Comparison of ENCODE assay signal across 12 cellular contexts in genomic region chr19:38679839-38680238, GRCh38. TPM values are rescaled to one million over a fixed set of nuclear protein-coding genes. Genes with fewer than 3 reads are reported as not detected.
DNase-seq lines count a peak whose midpoint lies in the region; ATAC-seq and TF ChIP-seq lines count a peak whose summit lies in the region.
"Had no signal": no experiment of that assay in that cellular context is flagged by ENCODE, and none has a peak within 500 bp of the region (broad histone marks: within the 10 kb centered on the region; RNA-seq: fewer than 3 reads in every experiment).

No MANE protein-coding gene starts in this region.

- ATAC-seq in activated CD8-positive, alpha-beta memory T cell treated with anti-CD3 and anti-CD28 coated beads, Interleukin-2, amount 10 ng/mL, durations not matched to agents 7 days and 5 days = no peak
- ATAC-seq: activated T-cell treated with anti-CD3 and anti-CD28 coated beads, Interleukin-2, amount 50 U/mL, for 4 hours had no signal

- peaks cover 41% of the 10 kb centered on the region for H3K36me3 Mint-ChIP-seq in activated CD8-positive, alpha-beta memory T cell treated with anti-CD3 and anti-CD28 coated beads, Interleukin-2, amount 10 ng/mL, durations not matched to agents 7 days and 5 days
- peaks cover 54% of the 10 kb centered on the region for H3K36me3 Mint-ChIP-seq in activated T-cell treated with anti-CD3 and anti-CD28 coated beads, Interleukin-2, amount 50 U/mL, for 24 hours (ENCODE audit: low read depth)

- H3K4me3 Mint-ChIP-seq in activated CD8-positive, alpha-beta memory T cell treated with anti-CD3 and anti-CD28 coated beads, Interleukin-2, amount 10 ng/mL, durations not matched to agents 7 days and 5 days = no peak overlapping the region
- H3K4me3 Mint-ChIP-seq in activated T-cell treated with anti-CD3 and anti-CD28 coated beads, Interleukin-2, amount 50 U/mL, for 24 hours = no peak overlapping the region
- H3K4me3 Mint-ChIP-seq: activated T-cell treated with anti-CD3 and anti-CD28 coated beads, Interleukin-2, amount 50 U/mL, for 4 hours had no signal

- no peak for TF ChIP-seq POLR2A in thyroid gland (IDR thresholded peaks at IDR 0.05)

- H3K9me3 ChIP-seq in adipocyte (ENCODE audit: control insufficient read depth, low read length) (no peaks in the 10 kb centered on the region), thyroid gland (no peaks in the 10 kb centered on the region)
- H3K9me3 ChIP-seq: SK-N-SH had no signal

- H3K4me1 ChIP-seq in adipocyte (ENCODE audit: control insufficient read depth, insufficient read depth, low read length) = peaks cover 46% of the 10 kb centered on the region
- peaks cover 44 to 79% of the 10 kb centered on the region in 2 donors for H3K4me1 ChIP-seq in thyroid gland

- no peaks in the 10 kb centered on the region for H3K27me3 ChIP-seq in adipocyte (replicated peaks; ENCODE audit: control insufficient read depth, insufficient read depth, low read length)
- no peaks in the 10 kb centered on the region for H3K27me3 ChIP-seq in thyroid gland

- CTCF ChIA-PET in activated CD8-positive, alpha-beta memory T cell treated with anti-CD3 and anti-CD28 coated beads, Interleukin-2, amount 10 ng/mL, durations not matched to agents 7 days and 5 days (lab: Charles Lee) = interaction anchor here (1.1 to 1.6 kb wide), 3 partner anchors 9 to 90 kb away, joined by 3 to 7 read pairs (median 3); no protein-coding TSS in a partner anchor

- H3K36me3 ChIP-seq in adipocyte (ENCODE audit: control insufficient read depth, insufficient read depth, low read length, severe bottlenecking) (peaks cover 24% of the 10 kb centered on the region), thyroid gland (peaks cover 0 to 5% of the 10 kb centered on the region in 2 donors)

- no peak overlapping the region for H3K4me3 ChIP-seq in adipocyte (ENCODE audit: low read length)
- H3K4me3 ChIP-seq in thyroid gland (replicated peaks in 1 of 3) = no peak overlapping the region

- peaks cover 4% of the 10 kb centered on the region for H3K9me3 Mint-ChIP-seq in activated CD8-positive, alpha-beta memory T cell treated with anti-CD3 and anti-CD28 coated beads, Interleukin-2, amount 10 ng/mL, durations not matched to agents 7 days and 5 days (ENCODE audit: low read depth)
- H3K9me3 Mint-ChIP-seq in activated T-cell treated with anti-CD3 and anti-CD28 coated beads, Interleukin-2, amount 50 U/mL, for 24 hours = no peaks in the 10 kb centered on the region
- H3K9me3 Mint-ChIP-seq: activated T-cell treated with anti-CD3 and anti-CD28 coated beads, Interleukin-2, amount 50 U/mL, for 4 hours had no signal

- intact Hi-C loops in thyroid gland (cut with DNase I) = no loop called here

- H3K27ac Mint-ChIP-seq in activated CD8-positive, alpha-beta memory T cell treated with anti-CD3 and anti-CD28 coated beads, Interleukin-2, amount 10 ng/mL, durations not matched to agents 7 days and 5 days = peak overlapping the region; percentile 95
- no peak overlapping the region for H3K27ac Mint-ChIP-seq in activated T-cell treated with anti-CD3 and anti-CD28 coated beads, Interleukin-2, amount 50 U/mL, for 24 hours

- DNase-seq in activated CD8-positive, alpha-beta memory T cell treated with anti-CD3 and anti-CD28 coated beads, Interleukin-2, amount 10 ng/mL, durations not matched to agents 7 days and 5 days = no peak
- no peak for DNase-seq in activated CD8-positive, alpha-beta memory T cell treated with anti-CD3 and anti-CD28 coated beads for 24 hours
- DNase-seq in adipocyte (ENCODE audit: low read depth) (peak; percentile 51), kidney tubule cell (ENCODE audit: low spot score) (peak; percentile 79), thyroid gland (no peak), foreskin melanocyte (no peak)
- no peak for DNase-seq in activated T-cell treated with anti-CD3 and anti-CD28 coated beads, Interleukin-2, amount 50 U/mL, for 24 hours
- DNase-seq in stimulated activated CD4-positive, alpha-beta T cell treated with anti-CD3 and anti-CD28 coated beads, Interleukin-12 subunit alpha, Interleukin-12 subunit beta, amount 100 ng/mL, for 4 hours = no peak
- DNase-seq: activated T-cell treated with anti-CD3 and anti-CD28 coated beads, Interleukin-2, amount 50 U/mL, for 4 hours; NCI-H187 treated with DMSO at 0.1 percent for 48 hours; SK-N-SH; stimulated activated CD4-positive, alpha-beta T cell treated with anti-CD3 and anti-CD28 coated beads, Interleukin-4, amount 100 ng/mL, for 24 hours had no signal

- 74 to 84% methylated on average over 4 of the region's 4 CpGs for WGBS in thyroid gland, 2 donors

- peak overlapping the region; percentile 98 to 100 (median 99) for H3K27ac ChIP-seq in thyroid gland

- no peak overlapping the region for H3K9ac ChIP-seq in adipocyte (ENCODE audit: low read length)

- no peaks in the 10 kb centered on the region for H3K27me3 Mint-ChIP-seq in activated CD8-positive, alpha-beta memory T cell treated with anti-CD3 and anti-CD28 coated beads, Interleukin-2, amount 10 ng/mL, durations not matched to agents 7 days and 5 days
- H3K27me3 Mint-ChIP-seq in activated T-cell treated with anti-CD3 and anti-CD28 coated beads, Interleukin-2, amount 50 U/mL, for 24 hours = no peaks in the 10 kb centered on the region

- TF ChIP-seq CTCF in thyroid gland (IDR thresholded peaks at IDR 0.05) = no peak

- H3K4me1 Mint-ChIP-seq in activated CD8-positive, alpha-beta memory T cell treated with anti-CD3 and anti-CD28 coated beads, Interleukin-2, amount 10 ng/mL, durations not matched to agents 7 days and 5 days = peaks cover 97% of the 10 kb centered on the region
- peaks cover 91% of the 10 kb centered on the region for H3K4me1 Mint-ChIP-seq in activated T-cell treated with anti-CD3 and anti-CD28 coated beads, Interleukin-2, amount 50 U/mL, for 24 hours (ENCODE audit: low read depth)

RNA-seq across cellular contexts. Expression of gene ACTN4, which starts 32.4 kb away (rescaled TPM):
- 100 to 1,000 TPM; 413 to 433 TPM for total RNA-seq in activated CD8-positive, alpha-beta memory T cell treated with anti-CD3 and anti-CD28 coated beads, Interleukin-2, amount 10 ng/mL, durations not matched to agents 7 days and 5 days
- total RNA-seq in thyroid gland = 100 to 1,000 TPM; 191 to 479 (median 365) TPM

Comparison
In these comparisons a context has a peak if more than half of its experiments do, and no peak if none do; other contexts are left out.
1. DNase-seq: peak in adipocyte (single experiment) and kidney tubule cell (single experiment); none in activated CD8-positive, alpha-beta memory T cell treated with anti-CD3 and anti-CD28 coated beads, Interleukin-2, amount 10 ng/mL, durations not matched to agents 7 days and 5 days (single experiment), activated CD8-positive, alpha-beta memory T cell treated with anti-CD3 and anti-CD28 coated beads for 24 hours (single experiment), thyroid gland (0 of 2), foreskin melanocyte (single experiment), activated T-cell treated with anti-CD3 and anti-CD28 coated beads, Interleukin-2, amount 50 U/mL, for 24 hours (single experiment) and stimulated activated CD4-positive, alpha-beta T cell treated with anti-CD3 and anti-CD28 coated beads, Interleukin-12 subunit alpha, Interleukin-12 subunit beta, amount 100 ng/mL, for 4 hours (single experiment).